In the genomic region with DNA sequence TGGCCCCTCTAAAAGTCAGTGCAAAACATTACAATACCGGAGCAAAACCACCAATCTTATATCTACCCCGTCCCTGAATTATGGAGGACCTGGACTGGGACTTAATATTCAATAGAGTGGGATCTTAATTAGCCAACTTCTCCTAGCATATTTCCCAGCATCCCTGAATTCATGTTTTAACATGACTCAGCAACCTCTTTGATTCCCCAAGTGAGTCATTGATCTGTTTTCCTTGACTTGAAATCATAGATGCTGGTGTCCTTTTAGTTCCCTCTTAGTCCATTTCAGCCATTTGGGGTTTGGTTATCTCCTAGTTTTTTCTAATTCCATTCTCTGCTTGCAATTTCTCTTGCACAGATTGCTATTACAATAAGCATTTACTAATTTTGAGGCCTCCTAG, we compare ENCODE assay signal across 16 cellular contexts.
DNase-seq lines count a peak whose midpoint lies in the region; ATAC-seq, FAIRE-seq and TF ChIP-seq lines count a peak whose summit lies in the region.
"Had no signal": no experiment of that assay in that cellular context is flagged by ENCODE, and none has a peak within 500 bp of the region (broad histone marks: within the 10 kb centered on the region; RNA-seq: fewer than 3 reads in every experiment).

No MANE protein-coding gene starts in this region.

- H2BK120ac ChIP-seq in IMR-90 (ENCODE audit: low read depth, low read length): no peak overlapping the region

- no peak overlapping the region for H3K23ac ChIP-seq in IMR-90 (ENCODE audit: low read depth, low read length)

- WGBS in IMR-90 (ENCODE audit: extremely low coverage in 2 of 2, insufficient read length in 1 of 2), 2 experiments: no CpG with 5 or more reads among the region's 2 CpGs

- POLR2A ChIA-PET in IMR-90 (lab: Charles Lee; ENCODE audit: unreplicated experiment): no interaction called here

- no peak overlapping the region for H4K91ac ChIP-seq in IMR-90 (ENCODE audit: insufficient read depth, low read depth, low read length)

- intact Hi-C loops in IMR-90 (cut with micrococcal nuclease): no loop called here

- H3K27me3 ChIP-seq in IMR-90 (ENCODE audit: control insufficient read depth, insufficient read depth, low read length) (no peaks in the 10 kb centered on the region), OCI-LY3 (ENCODE audit: low read depth, low read length) (no peaks in the 10 kb centered on the region), bronchial epithelial cell (ENCODE audit: control insufficient read depth, insufficient read depth, low read length) (no peaks in the 10 kb centered on the region)
- H3K27me3 ChIP-seq: BE2C had no signal

- H3K9me1 ChIP-seq in IMR-90 (ENCODE audit: insufficient read depth, low read length): no peaks in the 10 kb centered on the region

- no peak overlapping the region for H3K4ac ChIP-seq in IMR-90 (ENCODE audit: low read depth, low read length)

- H2BK20ac ChIP-seq in IMR-90 (ENCODE audit: low read depth, low read length): no peak overlapping the region

- H2AK9ac ChIP-seq in IMR-90 (replicated peaks; ENCODE audit: low read depth, low read length, poor library complexity): no peak overlapping the region

- H3K18ac ChIP-seq in IMR-90 (ENCODE audit: low read depth, low read length): no peak overlapping the region

- H3K4me3 ChIP-seq in IMR-90 (ENCODE audit: insufficient read depth, low read depth, low read length) (no peak overlapping the region), OCI-LY3 (ENCODE audit: low read length) (no peak overlapping the region), bronchial epithelial cell (ENCODE audit: low read depth, low read length) (no peak overlapping the region)
- H3K4me3 ChIP-seq: A549 had no signal

- FAIRE-seq in bronchial epithelial cell (lab: Jason Lieb, UNC): no peak
- FAIRE-seq: A549, GM12891, GM19239 had no signal

- no peak for TF ChIP-seq CTCF in IMR-90 (conservative IDR thresholded peaks at IDR 0.05; ENCODE audit: low read depth, low read length)
- TF ChIP-seq CTCF in OCI-LY3 (IDR thresholded peaks at IDR 0.05; ENCODE audit: low read depth, low read length): no peak
- no peak for TF ChIP-seq CTCF in bronchial epithelial cell (IDR thresholded peaks at IDR 0.05; ENCODE audit: insufficient read depth, low read length, severe bottlenecking)

- dilution Hi-C loops in IMR-90 (cut with HindIII; ENCODE audit: low sequenced_read_pairs, unreplicated experiment): no loop called here

- H3K4me1 ChIP-seq in IMR-90 (ENCODE audit: control insufficient read depth, insufficient read depth, low read length) (no peaks in the 10 kb centered on the region), OCI-LY3 (ENCODE audit: low read length) (peaks cover 12% of the 10 kb centered on the region)
- H3K4me1 ChIP-seq: A549, BE2C had no signal

- H3K9ac ChIP-seq in IMR-90 (ENCODE audit: low read depth, low read length): no peak overlapping the region
- H3K9ac ChIP-seq in OCI-LY3 (ENCODE audit: low read length): no peak overlapping the region

- H3K9me3 ChIP-seq in IMR-90 (ENCODE audit: control insufficient read depth, insufficient read depth, low read length) (peaks cover 5% of the 10 kb centered on the region; the same call in 1 of the 2 replicates), OCI-LY3 (ENCODE audit: insufficient read depth, low read length) (peaks cover 5% of the 10 kb centered on the region; the same call in 1 of the 2 replicates)
- H3K9me3 ChIP-seq: A549, BE2C had no signal

- CTCF ChIA-PET in IMR-90 (lab: Yijun Ruan, JAX): no interaction called here

- H3K4me2 ChIP-seq in IMR-90 (ENCODE audit: low read depth, low read length): no peak overlapping the region
- H3K4me2 ChIP-seq in OCI-LY3 (ENCODE audit: low read length): peak overlapping the region; percentile 56
- H3K4me2 ChIP-seq: A549 had no signal

- no peak for TF ChIP-seq RAD21 in IMR-90 (IDR thresholded peaks at IDR 0.05; ENCODE audit: low read length)

- no peak overlapping the region for H2AK5ac ChIP-seq in IMR-90 (ENCODE audit: low read depth, low read length)

- no peak overlapping the region for H2BK5ac ChIP-seq in IMR-90 (ENCODE audit: low read depth, low read length, poor library complexity, severe bottlenecking)

- H2BK15ac ChIP-seq in IMR-90 (ENCODE audit: low read depth, low read length): no peak overlapping the region

- in situ Hi-C loops in IMR-90 (cut with MboI; ENCODE audit: low sequenced_read_pairs): no loop called here

- H3K79me2 ChIP-seq in OCI-LY3 (ENCODE audit: low read length): no peaks in the 10 kb centered on the region

- no peak overlapping the region for H3K56ac ChIP-seq in IMR-90 (ENCODE audit: extremely low read depth, insufficient read depth, low read length)

- DNase-seq in IMR-90 (no peak), bronchial epithelial cell (ENCODE audit: low read depth) (peak; percentile 84), kidney tubule cell (ENCODE audit: low spot score) (peak; percentile 22), NCI-H187 treated with DMSO at 0.1 percent for 48 hours (lab: John Stamatoyannopoulos, UW) (no peak), NAMALWA (ENCODE audit: low spot score) (no peak)
- DNase-seq in stimulated activated CD4-positive, alpha-beta T cell treated with anti-CD3 and anti-CD28 coated beads, Interleukin-1b, Interleukin-23, amount 100 ng/mL, for 48 hours: no peak
- DNase-seq: BE2C; CD4-positive, alpha-beta memory T cell; DMS79; GOT3; H9 had no signal

- no peaks in the 10 kb centered on the region for H4K20me1 ChIP-seq in IMR-90 (ENCODE audit: insufficient read depth, low read length)
- no peaks in the 10 kb centered on the region for H4K20me1 ChIP-seq in OCI-LY3 (ENCODE audit: insufficient read depth, low read length)

- TF ChIP-seq POLR2A in IMR-90 (IDR thresholded peaks at IDR 0.05; ENCODE audit: low read depth, low read length): no peak

- H2AFZ ChIP-seq in IMR-90 (replicated peaks; ENCODE audit: low read length, poor library complexity): no peak overlapping the region
- no peak overlapping the region for H2AFZ ChIP-seq in OCI-LY3 (ENCODE audit: low read depth, low read length)

- no peaks in the 10 kb centered on the region for H3K79me1 ChIP-seq in IMR-90 (ENCODE audit: low read depth in 1 of 2, low read length in 2 of 2)

- H4K8ac ChIP-seq in IMR-90 (ENCODE audit: low read depth in 2 of 2, low read length in 2 of 2): no peak overlapping the region

- no TSS peak for BruUV-seq in IMR-90 (replicated peaks; lab: Mats Ljungman, UMichigan)

- no peak overlapping the region for H3K27ac ChIP-seq in IMR-90 (ENCODE audit: insufficient read depth, low read length)
- no peak overlapping the region for H3K27ac ChIP-seq in OCI-LY3 (ENCODE audit: low read length)
- H3K27ac ChIP-seq: A549, C4-2B had no signal

- ATAC-seq in IMR-90 (ENCODE audit: low read depth): no peak
- ATAC-seq: A549 had no signal

- H3K36me3 ChIP-seq in IMR-90 (ENCODE audit: control insufficient read depth, insufficient read depth, low read length) (no peaks in the 10 kb centered on the region), OCI-LY3 (replicated peaks; ENCODE audit: low read depth, low read length) (no peaks in the 10 kb centered on the region), bronchial epithelial cell (ENCODE audit: control insufficient read depth, insufficient read depth, low read length) (no peaks in the 10 kb centered on the region)
- H3K36me3 ChIP-seq: BE2C had no signal

- no peak overlapping the region for H3K14ac ChIP-seq in IMR-90 (replicated peaks; ENCODE audit: low read depth, low read length)

- H4K5ac ChIP-seq in IMR-90 (ENCODE audit: low read depth, low read length): no peak overlapping the region

TF ChIP-seq in IMR-90, 13 proteins besides CTCF, POLR2A, EP300 and RAD21:
- 0 out of 2 replicates have a peak, but pooled peaks have one; percentile 21 for TF ChIP-seq NFE2L2 (IDR thresholded peaks at IDR 0.05; ENCODE audit: low read depth, low read length)
- no peak for TF ChIP-seq MAFK (IDR thresholded peaks at IDR 0.05; ENCODE audit: low read depth, low read length)

Comparison
In these comparisons a context has a peak if more than half of its experiments do, and no peak if none do; other contexts are left out.
1. DNase-seq: peak in bronchial epithelial cell (single experiment) and kidney tubule cell (single experiment); none in IMR-90 (single experiment), NCI-H187 treated with DMSO at 0.1 percent for 48 hours (single experiment), NAMALWA (single experiment) and stimulated activated CD4-positive, alpha-beta T cell treated with anti-CD3 and anti-CD28 coated beads, Interleukin-1b, Interleukin-23, amount 100 ng/mL, for 48 hours (single experiment).